1 cellular context compared by ENCODE assay signal in the genomic region with DNA sequence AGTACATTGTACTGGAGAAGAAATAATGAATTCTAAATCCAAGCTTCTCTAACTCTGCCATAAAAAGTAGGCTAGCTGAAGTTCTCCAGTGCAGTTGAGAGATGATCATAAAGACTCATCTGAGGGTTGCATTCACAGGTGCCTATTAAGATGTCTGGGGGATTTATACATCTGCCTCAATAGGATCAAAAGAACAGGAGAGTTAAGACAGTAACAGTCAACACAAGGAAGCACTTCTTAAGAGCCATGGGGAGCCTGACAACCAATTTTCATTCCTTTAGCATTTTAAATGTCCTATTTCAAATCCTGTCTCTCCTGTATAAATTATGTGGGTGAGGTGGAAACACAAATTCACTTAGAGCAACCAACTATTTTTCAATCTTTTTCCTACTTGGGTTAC.
TF ChIP-seq lines count a peak whose summit lies in the region.

No MANE protein-coding gene starts in this region.

TF ChIP-seq in H1, 55 proteins besides CTCF, POLR2A, EP300 and RAD21 (continued from another document):
- TF ChIP-seq, protein P1, sequence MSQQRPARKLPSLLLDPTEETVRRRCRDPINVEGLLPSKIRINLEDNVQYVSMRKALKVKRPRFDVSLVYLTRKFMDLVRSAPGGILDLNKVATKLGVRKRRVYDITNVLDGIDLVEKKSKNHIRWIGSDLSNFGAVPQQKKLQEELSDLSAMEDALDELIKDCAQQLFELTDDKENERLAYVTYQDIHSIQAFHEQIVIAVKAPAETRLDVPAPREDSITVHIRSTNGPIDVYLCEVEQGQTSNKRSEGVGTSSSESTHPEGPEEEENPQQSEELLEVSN (IDR thresholded peaks at IDR 0.05), result no peak
- TF ChIP-seq YY1 (IDR thresholded peaks at IDR 0.05; ENCODE audit: low read depth, low read length), result no peak
- no peak for TF ChIP-seq SP2 (IDR thresholded peaks at IDR 0.05; ENCODE audit: low read length)
- no peak for TF ChIP-seq SIN3A (conservative IDR thresholded peaks at IDR 0.05 in 1 of 2, IDR thresholded peaks at IDR 0.05 in 1 of 2; ENCODE audit: low read depth in 1 of 2, low read length in 2 of 2)
- TF ChIP-seq CHD2 (IDR thresholded peaks at IDR 0.05; ENCODE audit: low read length), result no peak
- TF ChIP-seq SRF (IDR thresholded peaks at IDR 0.05; ENCODE audit: low read depth, low read length), result no peak
- TF ChIP-seq SUZ12 (IDR thresholded peaks at IDR 0.05; ENCODE audit: low read length), result no peak
- TF ChIP-seq SAP30 (IDR thresholded peaks at IDR 0.05; ENCODE audit: insufficient read depth, insufficient replicate concordance, low read length), result no peak
- no peak for TF ChIP-seq KDM1A (IDR thresholded peaks at IDR 0.05; ENCODE audit: borderline replicate concordance, low read length)
- TF ChIP-seq JUN (IDR thresholded peaks at IDR 0.05; ENCODE audit: low read depth, low read length), result no peak
- no peak for TF ChIP-seq CHD1 (IDR thresholded peaks at IDR 0.05; ENCODE audit: low read depth, low read length)
- TF ChIP-seq TAF1 (IDR thresholded peaks at IDR 0.05; ENCODE audit: low read depth, low read length), result no peak
- TF ChIP-seq, protein P2, sequence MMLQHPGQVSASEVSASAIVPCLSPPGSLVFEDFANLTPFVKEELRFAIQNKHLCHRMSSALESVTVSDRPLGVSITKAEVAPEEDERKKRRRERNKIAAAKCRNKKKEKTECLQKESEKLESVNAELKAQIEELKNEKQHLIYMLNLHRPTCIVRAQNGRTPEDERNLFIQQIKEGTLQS (IDR thresholded peaks at IDR 0.05; ENCODE audit: insufficient read depth, low read depth, low read length), result no peak
- no peak for TF ChIP-seq EZH2 (IDR thresholded peaks at IDR 0.05; ENCODE audit: low read depth, low read length, severe bottlenecking)
- no peak for TF ChIP-seq ZNF274 (IDR thresholded peaks at IDR 0.05; ENCODE audit: borderline replicate concordance, extremely low read depth, low read length)
